In genomic region chr2:51324028-51324427, GRCh38 we compare ENCODE assay signal across 23 cellular contexts.
"Had no signal": no experiment of that assay in that cellular context is flagged by ENCODE, and none has a peak within 500 bp of the region (broad histone marks: within the 10 kb centered on the region; RNA-seq: fewer than 3 reads in every experiment).

No MANE protein-coding gene starts in this region.

- H2AFZ ChIP-seq: parathyroid adenoma had no signal

- H3K4me1 ChIP-seq: parathyroid adenoma, psoas muscle, right lobe of liver, tibial artery, upper lobe of left lung, uterus had no signal

- H3K27ac ChIP-seq: dorsolateral prefrontal cortex, heart left ventricle, parathyroid adenoma, psoas muscle, right lobe of liver, tibial artery, upper lobe of left lung, uterus had no signal

- ATAC-seq: heart left ventricle; left colon; left ventricle myocardium superior; natural killer cell treated with Interleukin-12 subunit alpha and Interleukin-12 subunit beta and Interleukin-15 and Interleukin-18, amount 100 ng/mL, for 72 hours; psoas muscle; right lobe of liver; stimulated activated effector memory CD8-positive, alpha-beta T cell treated with anti-CD3 and anti-CD28 coated beads, Interleukin-12 subunit alpha, Interleukin-12 subunit beta, amount 100 ng/mL, for 72 hours; stimulated activated naive CD8-positive, alpha-beta T cell treated with anti-CD3 and anti-CD28 coated beads, Interleukin-15, Interleukin-2, amounts not matched to agents 100 U/mL and 50 U/mL, for 24 hours had no signal

- H3K9ac ChIP-seq: parathyroid adenoma had no signal

- H3K79me2 ChIP-seq: parathyroid adenoma had no signal

- H3K4me3 ChIP-seq: dorsolateral prefrontal cortex, heart left ventricle, lung, psoas muscle, right lobe of liver, tibial artery, upper lobe of left lung, uterus had no signal

- H3K9me3 ChIP-seq: psoas muscle, right lobe of liver, tibial artery, upper lobe of left lung, uterus had no signal

- H3K27me3 ChIP-seq: dorsolateral prefrontal cortex, heart left ventricle, right lobe of liver, tibial artery, upper lobe of left lung, uterus had no signal

- H3K36me3 ChIP-seq: heart left ventricle, right lobe of liver, tibial artery, upper lobe of left lung, uterus had no signal

- DNase-seq: dorsolateral prefrontal cortex; effector CD8-positive, alpha-beta T cell; foreskin melanocyte; heart left ventricle; hippocampal formation; left colon; left ventricle myocardium superior; mesenchymal stem cell; midbrain; occipital lobe; psoas muscle; retina; right lobe of liver; stimulated activated CD4-positive, alpha-beta T cell treated with anti-CD3 and anti-CD28 coated beads, Interleukin-4, amount 100 ng/mL, for 1 hour; stimulated activated CD8-positive, alpha-beta memory T cell treated with anti-CD3 and anti-CD28 coated beads, Interleukin-4, amount 100 ng/mL, for 48 hours; stimulated activated naive CD8-positive, alpha-beta T cell treated with anti-CD3 and anti-CD28 coated beads, Interleukin-15, Interleukin-2, amounts not matched to agents 100 U/mL and 50 U/mL, for 24 hours; tibial artery; upper lobe of left lung; uterus had no signal
